In genomic region chr14:105021656-105022275, GRCh38 we compare ENCODE assay signal across 1 cellular context.
TF ChIP-seq lines count a peak whose summit lies in the region.

No MANE protein-coding gene starts in this region.

TF ChIP-seq in GM12878, 131 proteins besides CTCF, POLR2A, EP300 and RAD21 (continued from another document):
- no peak for TF ChIP-seq MYB (IDR thresholded peaks at IDR 0.05; ENCODE audit: borderline replicate concordance, low read depth, low read length)
- TF ChIP-seq HDGF (IDR thresholded peaks at IDR 0.05), result no peak
- no peak for TF ChIP-seq SIN3A (IDR thresholded peaks at IDR 0.05; ENCODE audit: low read depth, low read length)
- TF ChIP-seq IRF4 (IDR thresholded peaks at IDR 0.05; ENCODE audit: low read depth, low read length), result no peak
- no peak for TF ChIP-seq ATF7 (IDR thresholded peaks at IDR 0.05; ENCODE audit: low read depth)
- TF ChIP-seq CHD2 (IDR thresholded peaks at IDR 0.05; ENCODE audit: borderline replicate concordance, low read depth, low read length), result 0 out of 2 replicates have a peak, but pooled peaks have one; percentile 29
- no peak for TF ChIP-seq RCOR1 (conservative IDR thresholded peaks at IDR 0.05; ENCODE audit: low read depth, low read length)
- no peak for TF ChIP-seq SUPT20H (IDR thresholded peaks at IDR 0.05; ENCODE audit: borderline replicate concordance, control insufficient read depth, low read depth, low read length)
- TF ChIP-seq KLF5 (IDR thresholded peaks at IDR 0.05; ENCODE audit: partially characterized antibody), result no peak
- no peak for TF ChIP-seq HCFC1 (IDR thresholded peaks at IDR 0.05; ENCODE audit: low read length)
- TF ChIP-seq IRF5 (IDR thresholded peaks at IDR 0.05; ENCODE audit: borderline replicate concordance), result no peak
- no peak for TF ChIP-seq ATF3 (IDR thresholded peaks at IDR 0.05; ENCODE audit: borderline replicate concordance, extremely low read depth, low read depth, low read length)
- no peak for TF ChIP-seq RFX5 (IDR thresholded peaks at IDR 0.05; ENCODE audit: low read depth, low read length)
